ENCODE assay signal across 14 cellular contexts in the genomic region with DNA sequence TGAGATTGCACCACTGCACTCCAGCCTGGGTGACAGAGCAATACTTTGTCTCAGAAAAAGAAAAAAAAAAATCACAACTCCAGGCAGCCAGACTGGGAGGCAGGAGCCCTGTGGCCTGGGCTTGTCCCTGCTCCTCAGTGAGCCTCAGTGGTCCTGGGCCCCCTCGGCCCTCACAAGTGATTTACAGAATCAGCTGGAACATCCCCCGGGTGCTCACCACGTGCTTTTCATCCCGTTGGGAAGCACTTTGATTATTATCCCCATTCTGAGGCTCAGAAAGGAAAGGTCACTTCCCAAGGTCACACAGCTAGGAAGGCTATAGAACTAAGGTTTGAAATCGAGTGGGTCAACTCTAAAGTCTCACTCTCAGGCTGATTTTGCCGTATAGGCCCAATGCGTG. TPM values are rescaled to one million over a fixed set of nuclear protein-coding genes. Genes with fewer than 3 reads are reported as not detected.
DNase-seq lines count a peak whose midpoint lies in the region; FAIRE-seq and TF ChIP-seq lines count a peak whose summit lies in the region.
"Had no signal": no experiment of that assay in that cellular context is flagged by ENCODE, and none has a peak within 500 bp of the region (broad histone marks: within the 10 kb centered on the region; RNA-seq: fewer than 3 reads in every experiment).

No MANE protein-coding gene starts in this region.

- CTCF ChIA-PET in activated CD4-positive, alpha-beta memory T cell treated with anti-CD3 and anti-CD28 coated beads, Interleukin-2, amount 10 ng/mL, durations not matched to agents 7 days and 5 days (lab: Charles Lee): interaction anchor here (1.3 kb wide), 1 partner anchor 24 kb away, joined by 3 read pairs; no protein-coding TSS in a partner anchor

- peak overlapping the region; percentile 83 for H3K27ac Mint-ChIP-seq in neural progenitor cell
- no peak overlapping the region for H3K27ac Mint-ChIP-seq in activated CD4-positive, alpha-beta memory T cell treated with anti-CD3 and anti-CD28 coated beads, Interleukin-2, amount 10 ng/mL, durations not matched to agents 7 days and 5 days
- H3K27ac Mint-ChIP-seq: activated T-cell treated with anti-CD3 and anti-CD28 coated beads, Interleukin-2, amount 50 U/mL, for 72 hours; natural killer cell had no signal

- DNase-seq in SJCRH30: peak in 1 of 2 experiments; percentile 53
- no peak for DNase-seq in dorsolateral prefrontal cortex
- DNase-seq in neural progenitor cell (ENCODE audit: low spot score): no peak
- no peak for DNase-seq in tibial nerve (ENCODE audit: low spot score in 2 of 2)
- no peak for DNase-seq in activated CD4-positive, alpha-beta memory T cell treated with anti-CD3 and anti-CD28 coated beads, Interleukin-2, amount 10 ng/mL, durations not matched to agents 7 days and 5 days
- DNase-seq in GM12892 (ENCODE audit: insufficient read length): no peak
- no peak for DNase-seq in stimulated activated CD8-positive, alpha-beta memory T cell treated with anti-CD3 and anti-CD28 coated beads, Interleukin-4, amount 100 ng/mL, for 48 hours
- DNase-seq: activated T-cell treated with anti-CD3 and anti-CD28 coated beads, Interleukin-2, amount 50 U/mL, for 72 hours; central memory CD4-positive, alpha-beta T cell; natural killer cell; NCI-H2081; SW 1271 had no signal

- no peaks in the 10 kb centered on the region for H4K20me1 ChIP-seq in neural progenitor cell (ENCODE audit: low read depth)

- H3K79me2 ChIP-seq in neural progenitor cell (ENCODE audit: low read depth): peaks cover 5% of the 10 kb centered on the region

- H3K4me2 ChIP-seq in neural progenitor cell: no peak overlapping the region

- H3K36me3 Mint-ChIP-seq in neural progenitor cell: peaks cover 7% of the 10 kb centered on the region
- no peaks in the 10 kb centered on the region for H3K36me3 Mint-ChIP-seq in activated CD4-positive, alpha-beta memory T cell treated with anti-CD3 and anti-CD28 coated beads, Interleukin-2, amount 10 ng/mL, durations not matched to agents 7 days and 5 days (ENCODE audit: low read depth)
- H3K36me3 Mint-ChIP-seq: natural killer cell had no signal

- no peak for FAIRE-seq in GM12892 (lab: Jason Lieb, UNC)
- FAIRE-seq: islet of Langerhans had no signal

- no peaks in the 10 kb centered on the region for H3K9me3 Mint-ChIP-seq in neural progenitor cell
- H3K9me3 Mint-ChIP-seq in activated CD4-positive, alpha-beta memory T cell treated with anti-CD3 and anti-CD28 coated beads, Interleukin-2, amount 10 ng/mL, durations not matched to agents 7 days and 5 days: no peaks in the 10 kb centered on the region
- H3K9me3 Mint-ChIP-seq: activated T-cell treated with anti-CD3 and anti-CD28 coated beads, Interleukin-2, amount 50 U/mL, for 72 hours; natural killer cell had no signal

- no peak overlapping the region for H3K9ac ChIP-seq in neural progenitor cell

- WGBS in tibial nerve, 2 donors: 16 to 22% methylated on average over 7 of the region's 7 CpGs

- no peak overlapping the region for H2AFZ ChIP-seq in neural progenitor cell (replicated peaks)

- H3K4me1 ChIP-seq in SJCRH30: peaks cover 34% of the 10 kb centered on the region
- peaks cover 13% of the 10 kb centered on the region for H3K4me1 ChIP-seq in neural progenitor cell
- peaks cover 8 to 87% (median 62%) of the 10 kb centered on the region in 4 donors for H3K4me1 ChIP-seq in tibial nerve

- TF ChIP-seq EP300 in tibial nerve (IDR thresholded peaks at IDR 0.05): no peak

- H3K27ac ChIP-seq in SJCRH30 (peak overlapping the region; percentile 87), dorsolateral prefrontal cortex (peak overlapping the region; percentile 78 to 98 (median 95)), neural progenitor cell (no peak overlapping the region), tibial nerve (peak overlapping the region; percentile 83 to 97 (median 94))

- intact Hi-C loops in dorsolateral prefrontal cortex (cut with DNase I): no loop called here

- peaks cover 28% of the 10 kb centered on the region for H3F3A ChIP-seq in neural progenitor cell (ENCODE audit: low read depth)

- TF ChIP-seq CTCF in dorsolateral prefrontal cortex (IDR thresholded peaks at IDR 0.05 in 54 of 56, conservative IDR thresholded peaks at IDR 0.05 in 2 of 56; ENCODE audit: low read depth in 1 of 56, partially characterized antibody in 56 of 56) (no peak), neural progenitor cell (IDR thresholded peaks at IDR 0.05) (no peak), tibial nerve (IDR thresholded peaks at IDR 0.05) (no peak)

- H3K36me3 ChIP-seq in SJCRH30 (peaks cover 12% of the 10 kb centered on the region), neural progenitor cell (no peaks in the 10 kb centered on the region), tibial nerve (peaks cover 0 to 22% (median 0%) of the 10 kb centered on the region in 3 donors)

- H3K27me3 Mint-ChIP-seq in neural progenitor cell (ENCODE audit: insufficient read depth, low read depth): peaks cover 4% of the 10 kb centered on the region
- H3K27me3 Mint-ChIP-seq in activated CD4-positive, alpha-beta memory T cell treated with anti-CD3 and anti-CD28 coated beads, Interleukin-2, amount 10 ng/mL, durations not matched to agents 7 days and 5 days: no peaks in the 10 kb centered on the region

- TF ChIP-seq POLR2A in tibial nerve (IDR thresholded peaks at IDR 0.05) (no peak), GM12892 (IDR thresholded peaks at IDR 0.05; ENCODE audit: low read depth, low read length) (no peak)

- H3K4me1 Mint-ChIP-seq in neural progenitor cell: peaks cover 32% of the 10 kb centered on the region
- H3K4me1 Mint-ChIP-seq in activated CD4-positive, alpha-beta memory T cell treated with anti-CD3 and anti-CD28 coated beads, Interleukin-2, amount 10 ng/mL, durations not matched to agents 7 days and 5 days: peaks cover 36% of the 10 kb centered on the region

- H3K4me3 ChIP-seq in SJCRH30 (no peak overlapping the region), dorsolateral prefrontal cortex (peak overlapping the region in 1 of 59 donors; percentile 3), neural progenitor cell (no peak overlapping the region), tibial nerve (no peak overlapping the region)

- POLR2A ChIA-PET in activated CD4-positive, alpha-beta memory T cell treated with anti-CD3 and anti-CD28 coated beads, Interleukin-2, amount 10 ng/mL, durations not matched to agents 7 days and 5 days (lab: Charles Lee): interaction anchor here (0.6 to 1.3 kb wide), 2 partner anchors 17 to 976 kb away, joined by 3 read pairs; no protein-coding TSS in a partner anchor

- H3K9me3 ChIP-seq in SJCRH30 (replicated peaks) (no peaks in the 10 kb centered on the region), neural progenitor cell (ENCODE audit: low read depth) (no peaks in the 10 kb centered on the region), tibial nerve (no peaks in the 10 kb centered on the region)

- no peak overlapping the region for H3K4me3 Mint-ChIP-seq in neural progenitor cell
- no peak overlapping the region for H3K4me3 Mint-ChIP-seq in activated CD4-positive, alpha-beta memory T cell treated with anti-CD3 and anti-CD28 coated beads, Interleukin-2, amount 10 ng/mL, durations not matched to agents 7 days and 5 days
- H3K4me3 Mint-ChIP-seq: activated T-cell treated with anti-CD3 and anti-CD28 coated beads, Interleukin-2, amount 50 U/mL, for 72 hours; natural killer cell had no signal

- H3K27me3 ChIP-seq in SJCRH30: no peaks in the 10 kb centered on the region
- H3K27me3 ChIP-seq in dorsolateral prefrontal cortex: no peaks in the 10 kb centered on the region
- H3K27me3 ChIP-seq in neural progenitor cell: no peaks in the 10 kb centered on the region
- no peaks in the 10 kb centered on the region for H3K27me3 ChIP-seq in tibial nerve

RNA-seq across cellular contexts. Expression of a gene that starts 43.1 kb away (rescaled TPM):
- 1.8 and 1.9 TPM in 2 replicates for total RNA-seq in SJCRH30 (2014; rRNA removed; shearing (Covaris generic))
- total RNA-seq in dorsolateral prefrontal cortex (under 1 TPM in 4 of 120 experiments, not detected in 116; 0.32 to 0.57 (median 0.38) TPM), neural progenitor cell (ENCODE audit: low replicate concordance) (2.4 and 3.8 TPM in 2 replicates), tibial nerve (not detected)
- not detected for total RNA-seq in activated CD4-positive, alpha-beta memory T cell treated with anti-CD3 and anti-CD28 coated beads, Interleukin-2, amount 10 ng/mL, durations not matched to agents 7 days and 5 days
- polyA plus RNA-seq in GM12892 (2012; ENCODE audit: missing spikeins): 0.68 TPM
- total RNA-seq: activated T-cell treated with anti-CD3 and anti-CD28 coated beads, Interleukin-2, amount 50 U/mL, for 72 hours; LHCN-M2 had no signal

RNA-seq across cellular contexts. Expression of a gene that starts 59.2 kb away (rescaled TPM):
- total RNA-seq in SJCRH30 (2014; rRNA removed; shearing (Covaris generic)): 66.6 and 75.3 TPM in 2 replicates
- total RNA-seq in dorsolateral prefrontal cortex: 10 to 100 TPM in 38 of 120 experiments, 1 to 10 TPM in 82; 4.1 to 15.2 (median 8.6) TPM
- total RNA-seq in neural progenitor cell (ENCODE audit: low replicate concordance): 34.4 and 48.2 TPM in 2 replicates
- 10 to 100 TPM in 2 of 4 donors, 1 to 10 TPM in 2; 5.4 to 14.9 (median 8.6) TPM for total RNA-seq in tibial nerve
- 10 to 100 TPM; 31.9 to 32.0 TPM for total RNA-seq in activated CD4-positive, alpha-beta memory T cell treated with anti-CD3 and anti-CD28 coated beads, Interleukin-2, amount 10 ng/mL, durations not matched to agents 7 days and 5 days
- polyA plus RNA-seq in GM12892 (2012; ENCODE audit: missing spikeins): 20.4 TPM
